In the genomic region with DNA sequence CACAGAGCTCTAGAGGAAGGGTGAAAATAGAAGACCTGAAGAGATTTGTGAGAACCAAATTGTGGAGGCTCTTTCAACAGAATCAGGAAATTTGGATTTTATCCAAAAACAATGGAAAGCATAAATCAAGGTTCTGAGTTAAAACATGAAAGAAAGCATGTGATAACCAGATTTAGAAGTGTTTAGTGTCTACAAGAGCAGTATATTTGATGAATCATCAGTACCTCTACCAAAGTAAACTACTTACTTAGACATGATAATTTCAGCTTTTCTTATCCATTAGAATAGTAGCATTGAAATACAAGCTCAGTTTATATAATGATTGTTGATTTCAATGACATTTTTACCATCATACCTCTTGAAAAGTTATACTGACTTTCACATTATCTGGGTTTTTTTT, we compare ENCODE assay signal across 27 cellular contexts.
"Had no signal": no experiment of that assay in that cellular context is flagged by ENCODE, and none has a peak within 500 bp of the region (broad histone marks: within the 10 kb centered on the region; RNA-seq: fewer than 3 reads in every experiment).

No MANE protein-coding gene starts in this region.

- H3K36me3 ChIP-seq: adrenal gland, ascending aorta, brain microvascular endothelial cell, heart right ventricle, left lung, lower lobe of right lung, sigmoid colon, uterus had no signal

- H3K79me2 ChIP-seq: parathyroid adenoma had no signal

- H3K27me3 ChIP-seq: ascending aorta, brain microvascular endothelial cell, uterus had no signal

- H3K27ac ChIP-seq: adrenal gland, ascending aorta, brain microvascular endothelial cell, heart right ventricle, left lung, lower lobe of right lung, parathyroid adenoma, psoas muscle, sigmoid colon, uterus had no signal

- H3K9ac ChIP-seq: parathyroid adenoma had no signal

- H3K4me1 ChIP-seq: adrenal gland, ascending aorta, heart right ventricle, left lung, lower lobe of right lung, parathyroid adenoma, psoas muscle, sigmoid colon, uterus had no signal

- FAIRE-seq: small intestine had no signal

- H3K4me3 ChIP-seq: adrenal gland, ascending aorta, heart right ventricle, left lung, lower lobe of right lung, psoas muscle, sigmoid colon, uterus had no signal

- H3K9me3 ChIP-seq: adrenal gland, ascending aorta, heart right ventricle, left lung, lower lobe of right lung, psoas muscle, sigmoid colon, uterus had no signal

- DNase-seq: activated CD4-positive, alpha-beta T cell treated with anti-CD3 and anti-CD28 coated beads for 4 hours; activated CD4-positive, alpha-beta T cell treated with anti-CD3 and anti-CD28 coated beads, Interleukin-2, amount 50 U/mL, for 4 hours; activated effector memory CD4-positive, alpha-beta T cell treated with anti-CD3 and anti-CD28 coated beads, Interleukin-2, amount 50 U/mL, for 16 hours; activated naive CD4-positive, alpha-beta T cell treated with anti-CD3 and anti-CD28 coated beads for 36 hours; activated naive CD8-positive, alpha-beta T cell treated with anti-CD3 and anti-CD28 coated beads for 36 hours; adrenal gland; brain microvascular endothelial cell; caudate nucleus; endodermal cell; foreskin melanocyte; heart right ventricle; left lung; lower lobe of right lung; mesenchymal stem cell; naive thymus-derived CD8-positive, alpha-beta T cell; nucleus accumbens; sigmoid colon; small intestine; stimulated activated CD4-positive, alpha-beta T cell treated with anti-CD3 and anti-CD28 coated beads, Interleukin-4, amount 100 ng/mL, for 24 hours; stimulated activated naive CD8-positive, alpha-beta T cell treated with anti-CD3 and anti-CD28 coated beads, Interleukin-15, amount 100 ng/mL, for 72 hours; substantia nigra; uterus had no signal

- ATAC-seq: esophagus mucosa; heart right ventricle; left lung; lower lobe of right lung; naive thymus-derived CD8-positive, alpha-beta T cell; psoas muscle; stimulated activated effector memory CD8-positive, alpha-beta T cell treated with anti-CD3 and anti-CD28 coated beads, Interleukin-12 subunit alpha, Interleukin-12 subunit beta, amount 100 ng/mL, for 72 hours; stimulated activated naive CD8-positive, alpha-beta T cell treated with anti-CD3 and anti-CD28 coated beads, Interleukin-15, amount 100 ng/mL, for 72 hours had no signal

- H2AFZ ChIP-seq: parathyroid adenoma had no signal
